8 cellular contexts compared by ENCODE assay signal in genomic region chr12:104680070-104680469, GRCh38.
DNase-seq lines count a peak whose midpoint lies in the region; ATAC-seq and TF ChIP-seq lines count a peak whose summit lies in the region.

No MANE protein-coding gene starts in this region.

- no peaks in the 10 kb centered on the region for H3K27me3 ChIP-seq in foreskin keratinocyte

- H3K4me3 Mint-ChIP-seq in activated T-cell treated with anti-CD3 and anti-CD28 coated beads, Interleukin-2, amount 50 U/mL, for 24 hours: no peak overlapping the region
- H3K4me3 Mint-ChIP-seq in T-helper 1 cell treated with Interleukin-12 subunit alpha and Interleukin-12 subunit beta and Interleukin-4 antibody, amounts not matched to agents 30 μg/mL and 1 μg/mL, for 36 hours: peak overlapping the region; percentile 47

- peak; percentile 35 for TF ChIP-seq CTCF in foreskin keratinocyte (conservative IDR thresholded peaks at IDR 0.05)

- H3K9me3 Mint-ChIP-seq in activated T-cell treated with anti-CD3 and anti-CD28 coated beads, Interleukin-2, amount 50 U/mL, for 24 hours: no peaks in the 10 kb centered on the region
- H3K9me3 Mint-ChIP-seq in T-helper 1 cell treated with Interleukin-12 subunit alpha and Interleukin-12 subunit beta and Interleukin-4 antibody, amounts not matched to agents 30 μg/mL and 1 μg/mL, for 36 hours: peaks cover 5% of the 10 kb centered on the region

- no peaks in the 10 kb centered on the region for H3K4me1 ChIP-seq in foreskin keratinocyte

- peak; percentile 46 for DNase-seq in activated T-cell treated with anti-CD3 and anti-CD28 coated beads, Interleukin-2, amount 50 U/mL, for 24 hours
- no peak for DNase-seq in activated T-cell treated with anti-CD3 and anti-CD28 coated beads, Interleukin-2, amount 50 U/mL, for 1 hour
- no peak for DNase-seq in foreskin keratinocyte
- DNase-seq in stimulated activated naive CD4-positive, alpha-beta T cell treated with Interleukin-2 at 50 U/mL for 16 hours (lab: John Stamatoyannopoulos, UW): no peak
- DNase-seq in NCI-H226: no peak
- DNase-seq in OCI-M1 (lab: John Stamatoyannopoulos, UW): no peak

- no peak overlapping the region for H3K27ac ChIP-seq in foreskin keratinocyte

- H3K4me1 Mint-ChIP-seq in activated T-cell treated with anti-CD3 and anti-CD28 coated beads, Interleukin-2, amount 50 U/mL, for 24 hours (ENCODE audit: low read depth): peaks cover 62% of the 10 kb centered on the region
- H3K4me1 Mint-ChIP-seq in T-helper 1 cell treated with Interleukin-12 subunit alpha and Interleukin-12 subunit beta and Interleukin-4 antibody, amounts not matched to agents 30 μg/mL and 1 μg/mL, for 36 hours (ENCODE audit: low read depth): peaks cover 67% of the 10 kb centered on the region

- no peaks in the 10 kb centered on the region for H3K27me3 Mint-ChIP-seq in activated T-cell treated with anti-CD3 and anti-CD28 coated beads, Interleukin-2, amount 50 U/mL, for 24 hours
- no peaks in the 10 kb centered on the region for H3K27me3 Mint-ChIP-seq in T-helper 1 cell treated with Interleukin-12 subunit alpha and Interleukin-12 subunit beta and Interleukin-4 antibody, amounts not matched to agents 30 μg/mL and 1 μg/mL, for 36 hours (ENCODE audit: low read depth)

- no peaks in the 10 kb centered on the region for H3K36me3 Mint-ChIP-seq in activated T-cell treated with anti-CD3 and anti-CD28 coated beads, Interleukin-2, amount 50 U/mL, for 24 hours (ENCODE audit: low read depth)
- peaks cover 20% of the 10 kb centered on the region for H3K36me3 Mint-ChIP-seq in T-helper 1 cell treated with Interleukin-12 subunit alpha and Interleukin-12 subunit beta and Interleukin-4 antibody, amounts not matched to agents 30 μg/mL and 1 μg/mL, for 36 hours (ENCODE audit: low read depth)

- peak overlapping the region; percentile 86 for H3K27ac Mint-ChIP-seq in activated T-cell treated with anti-CD3 and anti-CD28 coated beads, Interleukin-2, amount 50 U/mL, for 24 hours
- peak overlapping the region; percentile 80 for H3K27ac Mint-ChIP-seq in T-helper 1 cell treated with Interleukin-12 subunit alpha and Interleukin-12 subunit beta and Interleukin-4 antibody, amounts not matched to agents 30 μg/mL and 1 μg/mL, for 36 hours

- peak; percentile 62 for ATAC-seq in HG03354 (IDR thresholded peaks at IDR 0.05; ENCODE audit: poor library complexity, severe bottlenecking, unreplicated experiment)
- ATAC-seq in foreskin keratinocyte: no peak
